ENCODE assay signal across 2 cellular contexts in the genomic region with DNA sequence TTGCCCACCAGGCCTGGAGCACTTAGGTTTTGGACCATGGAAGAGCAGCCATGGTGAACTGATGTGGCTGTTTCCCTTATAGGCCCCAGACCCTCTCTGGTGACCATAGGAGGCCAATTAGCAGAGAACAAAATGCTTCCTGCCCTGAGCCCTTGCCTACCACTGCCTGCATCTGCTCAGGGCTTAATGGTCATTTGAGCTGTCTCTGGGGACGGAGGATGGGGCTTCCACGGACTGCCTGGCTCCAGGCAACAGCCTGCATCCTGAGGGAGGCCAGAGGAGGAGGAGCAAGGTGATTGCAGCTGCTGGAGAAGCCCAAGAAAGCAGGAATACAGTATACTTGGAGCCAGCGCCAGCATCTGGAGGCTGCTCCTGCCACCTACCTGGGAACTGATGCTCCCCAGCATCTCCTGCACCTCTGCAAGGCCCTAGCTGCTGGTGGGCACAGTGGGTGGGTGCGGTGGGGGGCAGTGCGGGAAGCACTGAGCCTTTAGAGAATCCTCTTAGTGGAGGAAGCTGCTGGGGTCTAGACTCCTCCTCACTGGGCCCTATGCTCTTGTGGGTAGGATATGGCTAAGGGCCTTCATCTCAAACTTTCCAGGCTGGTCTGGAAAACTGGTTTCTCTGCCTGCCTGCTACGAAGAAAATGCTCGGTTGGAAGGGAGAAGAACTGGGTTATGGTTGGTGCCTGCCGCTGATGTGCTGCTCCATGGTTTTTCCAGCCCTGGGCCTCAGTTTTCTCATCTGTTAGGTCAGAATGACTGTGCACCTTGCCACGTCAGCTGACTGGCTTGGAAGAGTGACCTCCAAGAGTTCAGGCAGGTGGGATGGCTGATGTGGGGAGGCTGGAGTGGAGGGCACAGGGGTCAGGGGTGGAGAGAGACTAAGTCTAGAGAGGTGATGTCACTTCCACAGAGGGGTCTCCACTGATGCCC.
TF ChIP-seq lines count a peak whose summit lies in the region.

No MANE protein-coding gene starts in this region.

TF ChIP-seq in SK-N-SH, 30 proteins besides CTCF, POLR2A, EP300 and RAD21 (continued from another document):
- TF ChIP-seq USF2 (IDR thresholded peaks at IDR 0.05; ENCODE audit: borderline replicate concordance, low read depth, low read length) = no peak
- TF ChIP-seq EZH2phosphoT487 (IDR thresholded peaks at IDR 0.05; ENCODE audit: borderline replicate concordance, low read depth) = no peak
- no peak for TF ChIP-seq MXI1 (IDR thresholded peaks at IDR 0.05; ENCODE audit: low read depth, low read length)
- TF ChIP-seq IRF3 (IDR thresholded peaks at IDR 0.05; ENCODE audit: low read depth, low read length) = no peak
- no peak for TF ChIP-seq YY1 (IDR thresholded peaks at IDR 0.05; ENCODE audit: low read depth)
- no peak for TF ChIP-seq TCF12 (IDR thresholded peaks at IDR 0.05)
- no peak for TF ChIP-seq FOXJ3 (CRISPR knock-in tag; IDR thresholded peaks at IDR 0.05)
- TF ChIP-seq TAF1 (IDR thresholded peaks at IDR 0.05; ENCODE audit: borderline replicate concordance, low read depth, low read length) = no peak
TF ChIP-seq in SK-N-SH: peak in this region for 0.

TF ChIP-seq in SK-N-SH treated with all-trans-retinoic acid at 6 μM for 48 hours, 23 proteins besides CTCF, POLR2A, EP300 and RAD21 (continued from another document):
- TF ChIP-seq, protein P1, sequence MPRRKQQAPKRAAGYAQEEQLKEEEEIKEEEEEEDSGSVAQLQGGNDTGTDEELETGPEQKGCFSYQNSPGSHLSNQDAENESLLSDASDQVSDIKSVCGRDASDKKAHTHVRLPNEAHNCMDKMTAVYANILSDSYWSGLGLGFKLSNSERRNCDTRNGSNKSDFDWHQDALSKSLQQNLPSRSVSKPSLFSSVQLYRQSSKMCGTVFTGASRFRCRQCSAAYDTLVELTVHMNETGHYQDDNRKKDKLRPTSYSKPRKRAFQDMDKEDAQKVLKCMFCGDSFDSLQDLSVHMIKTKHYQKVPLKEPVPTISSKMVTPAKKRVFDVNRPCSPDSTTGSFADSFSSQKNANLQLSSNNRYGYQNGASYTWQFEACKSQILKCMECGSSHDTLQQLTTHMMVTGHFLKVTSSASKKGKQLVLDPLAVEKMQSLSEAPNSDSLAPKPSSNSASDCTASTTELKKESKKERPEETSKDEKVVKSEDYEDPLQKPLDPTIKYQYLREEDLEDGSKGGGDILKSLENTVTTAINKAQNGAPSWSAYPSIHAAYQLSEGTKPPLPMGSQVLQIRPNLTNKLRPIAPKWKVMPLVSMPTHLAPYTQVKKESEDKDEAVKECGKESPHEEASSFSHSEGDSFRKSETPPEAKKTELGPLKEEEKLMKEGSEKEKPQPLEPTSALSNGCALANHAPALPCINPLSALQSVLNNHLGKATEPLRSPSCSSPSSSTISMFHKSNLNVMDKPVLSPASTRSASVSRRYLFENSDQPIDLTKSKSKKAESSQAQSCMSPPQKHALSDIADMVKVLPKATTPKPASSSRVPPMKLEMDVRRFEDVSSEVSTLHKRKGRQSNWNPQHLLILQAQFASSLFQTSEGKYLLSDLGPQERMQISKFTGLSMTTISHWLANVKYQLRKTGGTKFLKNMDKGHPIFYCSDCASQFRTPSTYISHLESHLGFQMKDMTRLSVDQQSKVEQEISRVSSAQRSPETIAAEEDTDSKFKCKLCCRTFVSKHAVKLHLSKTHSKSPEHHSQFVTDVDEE (CRISPR knock-in tag; IDR thresholded peaks at IDR 0.05) = no peak
- TF ChIP-seq GLIS3 (CRISPR knock-in tag; IDR thresholded peaks at IDR 0.05) (no peak), ISL1 (CRISPR knock-in tag; IDR thresholded peaks at IDR 0.05) (no peak), BACH2 (CRISPR knock-in tag; IDR thresholded peaks at IDR 0.05; ENCODE audit: borderline replicate concordance) (no peak), ZFP30 (CRISPR knock-in tag; IDR thresholded peaks at IDR 0.05) (no peak), PPARA (CRISPR knock-in tag; IDR thresholded peaks at IDR 0.05; ENCODE audit: borderline replicate concordance) (no peak), POU6F1 (CRISPR knock-in tag; IDR thresholded peaks at IDR 0.05; ENCODE audit: borderline replicate concordance, low read depth) (no peak), ESRRG (CRISPR knock-in tag; IDR thresholded peaks at IDR 0.05) (no peak), CSRNP3 (CRISPR knock-in tag; IDR thresholded peaks at IDR 0.05) (no peak), CSDC2 (CRISPR knock-in tag; IDR thresholded peaks at IDR 0.05) (no peak), RARB (CRISPR knock-in tag; IDR thresholded peaks at IDR 0.05) (no peak), ZFP3 (CRISPR knock-in tag; IDR thresholded peaks at IDR 0.05) (no peak), ZNF8 (CRISPR knock-in tag; IDR thresholded peaks at IDR 0.05) (no peak), ARNTL (CRISPR knock-in tag; IDR thresholded peaks at IDR 0.05; ENCODE audit: borderline replicate concordance, low read depth) (no peak), ZNF70 (CRISPR knock-in tag; IDR thresholded peaks at IDR 0.05) (no peak)
- TF ChIP-seq, protein P2, sequence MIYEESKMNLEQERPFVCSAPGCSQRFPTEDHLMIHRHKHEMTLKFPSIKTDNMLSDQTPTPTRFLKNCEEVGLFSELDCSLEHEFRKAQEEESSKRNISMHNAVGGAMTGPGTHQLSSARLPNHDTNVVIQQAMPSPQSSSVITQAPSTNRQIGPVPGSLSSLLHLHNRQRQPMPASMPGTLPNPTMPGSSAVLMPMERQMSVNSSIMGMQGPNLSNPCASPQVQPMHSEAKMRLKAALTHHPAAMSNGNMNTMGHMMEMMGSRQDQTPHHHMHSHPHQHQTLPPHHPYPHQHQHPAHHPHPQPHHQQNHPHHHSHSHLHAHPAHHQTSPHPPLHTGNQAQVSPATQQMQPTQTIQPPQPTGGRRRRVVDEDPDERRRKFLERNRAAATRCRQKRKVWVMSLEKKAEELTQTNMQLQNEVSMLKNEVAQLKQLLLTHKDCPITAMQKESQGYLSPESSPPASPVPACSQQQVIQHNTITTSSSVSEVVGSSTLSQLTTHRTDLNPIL (CRISPR knock-in tag; IDR thresholded peaks at IDR 0.05; ENCODE audit: low read depth) = no peak
